Comparison of ENCODE assay signal across 8 cellular contexts in genomic region chr9:122228906-122229837, GRCh38. TPM values are rescaled to one million over a fixed set of nuclear protein-coding genes. Genes with fewer than 3 reads are reported as not detected.
DNase-seq lines count a peak whose midpoint lies in the region; ATAC-seq and TF ChIP-seq lines count a peak whose summit lies in the region.

Gene LHX6, minus strand, starts transcription at chr9:122228957. Its CDS starts 217 bp downstream, at chr9:122228740.

- H3K4me1 ChIP-seq in ES-I3 (ENCODE audit: insufficient read depth, low read length) (peaks cover 4% of the 10 kb centered on the region; the same call in 1 of the 2 replicates), RWPE2 (ENCODE audit: insufficient read depth, poor library complexity, severe bottlenecking) (no peaks in the 10 kb centered on the region)

- H3K36me3 Mint-ChIP-seq in progenitor cell of endocrine pancreas (ENCODE audit: insufficient read depth), result peaks cover 2% of the 10 kb centered on the region

- H3K9me3 ChIP-seq in ES-I3 (ENCODE audit: control insufficient read depth, insufficient read depth, low read length) (no peaks in the 10 kb centered on the region), RWPE2 (ENCODE audit: severe bottlenecking) (no peaks in the 10 kb centered on the region)

- H3K27me3 ChIP-seq in RWPE2 (ENCODE audit: insufficient read depth, poor library complexity, severe bottlenecking), result peaks cover 21% of the 10 kb centered on the region

- peak within 1 kb of the TSS; percentile 59; the same call in 1 of the 2 replicates for H3K9ac ChIP-seq in ES-I3 (ENCODE audit: low read depth, low read length)

- peak; percentile 58 for DNase-seq in RWPE2 (ENCODE audit: low spot score)
- DNase-seq in fibroblast of pulmonary artery (ENCODE audit: low read depth), result peak; percentile 18
- no peak for DNase-seq in progenitor cell of endocrine pancreas (ENCODE audit: low spot score, unreplicated experiment)
- no peak for DNase-seq in NCI-H187 (lab: John Stamatoyannopoulos, UW)
- no peak for DNase-seq in RPMI8226
- no peak for DNase-seq in C1 segment of cervical spinal cord (lab: John Stamatoyannopoulos, UW)

- peak within 1 kb of the TSS; percentile 33 for H3K4me3 Mint-ChIP-seq in progenitor cell of endocrine pancreas (ENCODE audit: low read depth)

- H3K4me3 ChIP-seq in RWPE2 (ENCODE audit: severe bottlenecking), result peak within 1 kb of the TSS; percentile 33
- no peak within 1 kb of the TSS for H3K4me3 ChIP-seq in fibroblast of pulmonary artery (replicated peaks; ENCODE audit: low read depth, low read length)

- H3K4me1 Mint-ChIP-seq in progenitor cell of endocrine pancreas (ENCODE audit: low read depth), result peaks cover 6% of the 10 kb centered on the region

- H3K27ac Mint-ChIP-seq in progenitor cell of endocrine pancreas, result no peak within 1 kb of the TSS

- peak; percentile 49 for ATAC-seq in RWPE2 (ENCODE audit: low read depth)
- ATAC-seq in HG02938 (IDR thresholded peaks at IDR 0.05; ENCODE audit: unreplicated experiment), result no peak

- H3K27ac ChIP-seq in RWPE2 (ENCODE audit: poor library complexity, severe bottlenecking), result no peak within 1 kb of the TSS

- peaks cover 53% of the 10 kb centered on the region for H3K27me3 Mint-ChIP-seq in progenitor cell of endocrine pancreas

- no peaks in the 10 kb centered on the region for H3K36me3 ChIP-seq in ES-I3 (ENCODE audit: insufficient read depth, low read length)
- H3K36me3 ChIP-seq in RWPE2 (ENCODE audit: low read depth), result no peaks in the 10 kb centered on the region

- TF ChIP-seq CTCF in RWPE2 (IDR thresholded peaks at IDR 0.05; ENCODE audit: poor library complexity, severe bottlenecking) (no peak), fibroblast of pulmonary artery (IDR thresholded peaks at IDR 0.05; ENCODE audit: low read length, missing control alignments) (no peak), progenitor cell of endocrine pancreas (IDR thresholded peaks at IDR 0.05; ENCODE audit: unreplicated experiment) (no peak)

- no peaks in the 10 kb centered on the region for H3K9me3 Mint-ChIP-seq in progenitor cell of endocrine pancreas (ENCODE audit: low read depth)

RNA-seq across cellular contexts. Expression of gene LHX6, which starts in this region (rescaled TPM):
- total RNA-seq in progenitor cell of endocrine pancreas, result 1.6 and 3.1 TPM in 2 replicates

Comparison
In these comparisons a context has a peak if more than half of its experiments do, and no peak if none do; other contexts are left out.
1. DNase-seq: peak in RWPE2 (single experiment) and fibroblast of pulmonary artery (single experiment); none in progenitor cell of endocrine pancreas (single experiment), NCI-H187 (0 of 2), RPMI8226 (single experiment) and C1 segment of cervical spinal cord (0 of 14).